In the genomic region with DNA sequence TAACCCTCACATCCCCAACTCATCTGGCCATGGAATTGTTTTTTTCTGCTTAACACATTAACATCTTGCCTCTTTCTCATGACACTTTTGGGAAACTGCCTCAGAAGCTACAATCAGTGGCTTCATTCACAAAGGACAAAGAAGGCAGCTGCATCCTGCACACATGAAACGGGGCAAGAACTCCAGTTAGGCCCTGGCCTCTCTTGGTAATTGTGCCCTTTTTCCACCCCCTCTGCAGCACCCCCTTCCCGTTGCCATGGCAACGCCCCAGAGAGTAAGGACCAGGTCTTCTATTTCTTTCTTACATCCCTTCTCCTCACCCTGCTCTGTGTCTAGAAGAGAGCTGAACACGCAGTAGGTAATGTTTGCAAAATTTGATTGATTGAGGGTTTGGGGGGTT, we compare ENCODE assay signal across 14 cellular contexts.
"Had no signal": no experiment of that assay in that cellular context is flagged by ENCODE, and none has a peak within 500 bp of the region (broad histone marks: within the 10 kb centered on the region; RNA-seq: fewer than 3 reads in every experiment).

No MANE protein-coding gene starts in this region.

- DNase-seq: activated B cell treated with CpG ODN at 0.5 μM for 24 hours; activated CD4-positive, alpha-beta T cell treated with anti-CD3 and anti-CD28 coated beads for 48 hours; activated CD8-positive, alpha-beta T cell treated with anti-CD3 and anti-CD28 coated beads for 36 hours; activated gamma-delta T cell; activated T-cell treated with anti-CD3 and anti-CD28 coated beads, Interleukin-2, amount 50 U/mL, for 72 hours; effector CD8-positive, alpha-beta T cell; foreskin keratinocyte; immature natural killer cell; left cardiac atrium; stimulated activated CD4-positive, alpha-beta T cell treated with anti-CD3 and anti-CD28 coated beads, Interleukin-2, amount 100 ng/mL, for 48 hours; T-helper 2 cell; transverse colon had no signal

- H3K27ac ChIP-seq: coronary artery, foreskin keratinocyte, transverse colon, vagina had no signal
